Comparison of ENCODE assay signal across 3 cellular contexts in genomic region chr21:27833298-27833697, GRCh38.
"Had no signal": no experiment of that assay in that cellular context is flagged by ENCODE, and none has a peak within 500 bp of the region (broad histone marks: within the 10 kb centered on the region; RNA-seq: fewer than 3 reads in every experiment).

No MANE protein-coding gene starts in this region.

- ATAC-seq: GM12878 had no signal

- H3K4me3 ChIP-seq: GM12878 had no signal

- DNase-seq: GDM1, GF-D8 had no signal
